17 cellular contexts compared by ENCODE assay signal in the genomic region with DNA sequence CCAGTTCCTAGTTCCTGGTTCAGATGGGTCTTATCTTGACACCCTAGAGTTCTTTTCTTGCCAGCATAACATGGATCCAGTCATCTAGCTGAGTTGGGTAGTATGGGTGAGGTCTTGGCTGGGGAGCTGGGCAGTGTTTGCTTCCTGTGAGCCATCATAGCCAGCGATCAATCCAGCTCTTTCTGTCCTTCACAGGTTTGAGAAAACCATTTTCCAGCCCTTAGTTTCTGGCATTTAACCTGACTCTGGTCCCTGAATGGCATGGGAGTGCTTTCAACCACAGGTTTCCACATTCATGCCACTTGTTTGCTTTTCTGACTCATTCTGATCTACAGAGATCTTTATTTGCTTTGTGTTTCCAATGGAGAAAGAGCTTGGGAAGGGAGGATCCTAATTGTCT. TPM values are rescaled to one million over a fixed set of nuclear protein-coding genes. Genes with fewer than 3 reads are reported as not detected.
DNase-seq lines count a peak whose midpoint lies in the region; ATAC-seq and TF ChIP-seq lines count a peak whose summit lies in the region.
"Had no signal": no experiment of that assay in that cellular context is flagged by ENCODE, and none has a peak within 500 bp of the region (broad histone marks: within the 10 kb centered on the region; RNA-seq: fewer than 3 reads in every experiment).

No MANE protein-coding gene starts in this region.

- peaks cover 5% of the 10 kb centered on the region; the same call in 1 of the 2 replicates for H3F3A ChIP-seq in PC-9 (ENCODE audit: insufficient read depth, low read depth)

- H3K27me3 ChIP-seq in PC-9 (ENCODE audit: insufficient read depth, low read depth) (no peaks in the 10 kb centered on the region), aorta (ENCODE audit: control insufficient read depth in 1 of 2, insufficient read depth in 2 of 2, low read length in 1 of 2) (peaks cover 0 to 1% of the 10 kb centered on the region in 2 donors)
- H3K27me3 ChIP-seq: vagina had no signal

- CTCF ChIA-PET in PC-9 (lab: Charles Lee), result interaction anchor here (0.6 kb wide), 1 partner anchor 535 kb away, joined by 3 read pairs; no protein-coding TSS in a partner anchor

- peak overlapping the region; percentile 28; the same call in 1 of the 2 replicates for H3K4me2 ChIP-seq in PC-9

- POLR2A ChIA-PET in PC-9 (lab: Charles Lee; ENCODE audit: unreplicated experiment), result interaction anchor here (0.6 kb wide), 1 partner anchor 50 kb away, joined by 5 read pairs; no protein-coding TSS in a partner anchor

- H3K27me3 Mint-ChIP-seq in activated CD4-positive, alpha-beta T cell treated with anti-CD3 and anti-CD28 coated beads, Interleukin-2, amount 10 ng/mL, durations not matched to agents 24 days and 14 days, result no peaks in the 10 kb centered on the region

- H3K36me3 Mint-ChIP-seq in activated CD4-positive, alpha-beta T cell treated with anti-CD3 and anti-CD28 coated beads, Interleukin-2, amount 10 ng/mL, durations not matched to agents 24 days and 14 days (ENCODE audit: low read depth), result no peaks in the 10 kb centered on the region

- H4K20me1 ChIP-seq in PC-9 (ENCODE audit: insufficient read depth), result no peaks in the 10 kb centered on the region

- peaks cover 13% of the 10 kb centered on the region for H3K4me1 ChIP-seq in PC-9 (replicated peaks; ENCODE audit: insufficient read depth)
- H3K4me1 ChIP-seq in aorta (ENCODE audit: control insufficient read depth in 1 of 2, insufficient read depth in 2 of 2, low read length in 2 of 2), result no peaks in the 10 kb centered on the region
- H3K4me1 ChIP-seq: vagina had no signal

- no TSS peak for BruUV-seq in PC-9 (replicated peaks; lab: Mats Ljungman, UMichigan)

- no peak for DNase-seq in activated CD4-positive, alpha-beta T cell treated with anti-CD3 and anti-CD28 coated beads, Interleukin-2, amount 10 ng/mL, durations not matched to agents 24 days and 14 days
- DNase-seq in activated CD4-positive, alpha-beta T cell treated with anti-CD3 and anti-CD28 coated beads for 48 hours, result no peak
- DNase-seq in PC-9, result peak; percentile 54
- DNase-seq in glomerular visceral epithelial cell (ENCODE audit: extremely low spot score), result peak; percentile 35
- no peak for DNase-seq in aorta
- no peak for DNase-seq in iPS-NIHi7 (ENCODE audit: extremely low spot score)
- no peak for DNase-seq in cerebellar cortex (ENCODE audit: low spot score)
- DNase-seq: activated CD4-positive, alpha-beta T cell treated with anti-CD3 and anti-CD28 coated beads, Interleukin-2, amount 50 U/mL, for 1 hour; activated effector memory CD4-positive, alpha-beta T cell treated with anti-CD3 and anti-CD28 coated beads, Interleukin-2, amount 50 U/mL, for 16 hours; cerebellar nuclear complex; erythroblast; midbrain; NCI-H1417 treated with DMSO at 0.1 percent for 48 hours; stimulated activated CD4-positive, alpha-beta T cell treated with anti-CD3 and anti-CD28 coated beads, Interleukin-1b, Interleukin-23, amount 100 ng/mL, for 48 hours had no signal

- no peak for ATAC-seq in HG02840 (IDR thresholded peaks at IDR 0.05; ENCODE audit: low FRiP score, unreplicated experiment)
- ATAC-seq in aorta (ENCODE audit: low FRiP score), result no peak

- H3K79me2 ChIP-seq in PC-9 (ENCODE audit: low read depth), result no peaks in the 10 kb centered on the region

- intact Hi-C loops in activated CD4-positive, alpha-beta T cell treated with anti-CD3 and anti-CD28 coated beads, Interleukin-2, amount 10 ng/mL, durations not matched to agents 24 days and 14 days (cut with micrococcal nuclease), result no loop called here
- intact Hi-C loops in PC-9 (cut with micrococcal nuclease; ENCODE audit: unreplicated experiment), result loop anchor here (1.0 kb wide), 1 partner anchor 51 kb away; no protein-coding TSS in a partner anchor
- intact Hi-C loops in aorta (cut with DNase I), result no loop called here

- no peaks in the 10 kb centered on the region for H3K9me3 Mint-ChIP-seq in activated CD4-positive, alpha-beta T cell treated with anti-CD3 and anti-CD28 coated beads, Interleukin-2, amount 10 ng/mL, durations not matched to agents 24 days and 14 days

- 0 out of 2 replicates have a peak, but pooled peaks cover 5% of the 10 kb centered on the region for H3K9me2 ChIP-seq in PC-9 (ENCODE audit: insufficient read depth)

- peak overlapping the region; percentile 55; the same call in 1 of the 2 replicates for H2AFZ ChIP-seq in PC-9

- no peaks in the 10 kb centered on the region for H3K36me3 ChIP-seq in PC-9 (ENCODE audit: low read depth)
- H3K36me3 ChIP-seq in aorta (ENCODE audit: control insufficient read depth in 1 of 2, insufficient read depth in 2 of 2, low read length in 1 of 2), result no peaks in the 10 kb centered on the region
- H3K36me3 ChIP-seq: vagina had no signal

- H3K4me3 ChIP-seq in PC-9 (no peak overlapping the region), aorta (ENCODE audit: low read length in 2 of 2) (no peak overlapping the region)
- H3K4me3 ChIP-seq: vagina had no signal

- H3K4me3 Mint-ChIP-seq in activated CD4-positive, alpha-beta T cell treated with anti-CD3 and anti-CD28 coated beads, Interleukin-2, amount 10 ng/mL, durations not matched to agents 24 days and 14 days, result no peak overlapping the region

- no peaks in the 10 kb centered on the region for H3K9me3 ChIP-seq in PC-9 (ENCODE audit: insufficient read depth, low read depth)
- no peaks in the 10 kb centered on the region for H3K9me3 ChIP-seq in aorta (ENCODE audit: control insufficient read depth, low read length)
- H3K9me3 ChIP-seq: vagina had no signal

- peak overlapping the region; percentile 35 for H3K27ac Mint-ChIP-seq in activated CD4-positive, alpha-beta T cell treated with anti-CD3 and anti-CD28 coated beads, Interleukin-2, amount 10 ng/mL, durations not matched to agents 24 days and 14 days

- WGBS in aorta, 2 donors, result 83 to 85% methylated on average over 1 of the region's 1 CpG

- H3K27ac ChIP-seq in PC-9 (peak overlapping the region; percentile 65), aorta (ENCODE audit: low read depth in 1 of 2, low read length in 2 of 2) (no peak overlapping the region)
- H3K27ac ChIP-seq: vagina had no signal

- TF ChIP-seq CTCF in PC-9 (conservative IDR thresholded peaks at IDR 0.05), result no peak

- H3K4me1 Mint-ChIP-seq in activated CD4-positive, alpha-beta T cell treated with anti-CD3 and anti-CD28 coated beads, Interleukin-2, amount 10 ng/mL, durations not matched to agents 24 days and 14 days, result peaks cover 4% of the 10 kb centered on the region

RNA-seq across cellular contexts. Expression of gene SLC13A1, which starts 8.6 kb away (rescaled TPM):
- total RNA-seq in activated CD4-positive, alpha-beta T cell treated with anti-CD3 and anti-CD28 coated beads, Interleukin-2, amount 10 ng/mL, durations not matched to agents 24 days and 14 days, result not detected in 2 replicates
- not detected in 2 replicates for total RNA-seq in PC-9 (2021)
- total RNA-seq in aorta, result not detected
- polyA plus RNA-seq in aorta, result not detected
- total RNA-seq: posterior vena cava, vagina had no signal

Comparison
In these comparisons a context has a peak if more than half of its experiments do, and no peak if none do; other contexts are left out.
1. DNase-seq: peak in PC-9 (2 of 2) and glomerular visceral epithelial cell (single experiment); none in activated CD4-positive, alpha-beta T cell treated with anti-CD3 and anti-CD28 coated beads, Interleukin-2, amount 10 ng/mL, durations not matched to agents 24 days and 14 days (single experiment), activated CD4-positive, alpha-beta T cell treated with anti-CD3 and anti-CD28 coated beads for 48 hours (single experiment), aorta (0 of 2), iPS-NIHi7 (single experiment) and cerebellar cortex (single experiment).